Comparison of ENCODE assay signal across 3 cellular contexts in genomic region chr19:15769586-15769985, GRCh38.
TF ChIP-seq lines count a peak whose summit lies in the region.

No MANE protein-coding gene starts in this region.

TF ChIP-seq in HEK293, 187 proteins besides CTCF, POLR2A, EP300 and RAD21 (continued from another document):
- peak; percentile 93 for TF ChIP-seq REST (tag by site-specific recombination; IDR thresholded peaks at IDR 0.05)
TF ChIP-seq in HEK293: peak in this region for 1.

TF ChIP-seq in PFSK-1, 5 proteins besides CTCF, POLR2A, EP300 and RAD21 (continued from another document):
- TF ChIP-seq REST (IDR thresholded peaks at IDR 0.05; ENCODE audit: insufficient read depth in 1 of 2, low read depth in 2 of 2, low read length in 2 of 2) (peak; percentile 74 to 90), FOXP2 (optimal IDR thresholded peaks at IDR 0.05; ENCODE audit: borderline replicate concordance, extremely low read depth, extremely low read length, insufficient read depth) (no peak)

TF ChIP-seq in liver, 16 proteins besides CTCF, POLR2A, EP300 and RAD21 (continued from another document):
- TF ChIP-seq ZBTB33 (IDR thresholded peaks at IDR 0.05), result no peak
